In genomic region chr3:158679547-158680000, GRCh38 we compare ENCODE assay signal across 1 cellular context.
TF ChIP-seq lines count a peak whose summit lies in the region.

No MANE protein-coding gene starts in this region.

TF ChIP-seq in K562, 482 proteins besides CTCF, POLR2A, EP300 and RAD21 (continued from another document and continues in another):
- TF ChIP-seq SIN3A (IDR thresholded peaks at IDR 0.05; ENCODE audit: borderline replicate concordance in 2 of 2, control insufficient read depth in 1 of 2, low read depth in 2 of 2, low read length in 2 of 2) (no peak), ZBTB9 (CRISPR knock-in tag; IDR thresholded peaks at IDR 0.05) (no peak), PURB (CRISPR knock-in tag; IDR thresholded peaks at IDR 0.05; ENCODE audit: low read depth) (no peak), KLF10 (CRISPR knock-in tag; IDR thresholded peaks at IDR 0.05) (no peak), NCOA4 (IDR thresholded peaks at IDR 0.05; ENCODE audit: partially characterized antibody) (no peak), RCOR1 (IDR thresholded peaks at IDR 0.05; ENCODE audit: borderline replicate concordance in 1 of 2, low read depth in 2 of 2, low read length in 2 of 2) (peak in 1 of 2 experiments; percentile 78; a peak in 1 of 4 replicates), KAT2B (IDR thresholded peaks at IDR 0.05; ENCODE audit: low read depth, low read length) (no peak), TRIM28 (IDR thresholded peaks at IDR 0.05) (no peak), NFYB (IDR thresholded peaks at IDR 0.05; ENCODE audit: extremely low read depth, insufficient read length) (no peak), ZNF324 (CRISPR knock-in tag; IDR thresholded peaks at IDR 0.05) (no peak), SNRNP70 (optimal IDR thresholded peaks at IDR 0.05; ENCODE audit: low read depth, low read length) (no peak), PHTF2 (CRISPR knock-in tag; IDR thresholded peaks at IDR 0.05) (no peak), ZNF764 (CRISPR knock-in tag; IDR thresholded peaks at IDR 0.05; ENCODE audit: low read depth) (no peak), ZNF347 (CRISPR knock-in tag; IDR thresholded peaks at IDR 0.05; ENCODE audit: low read depth) (no peak), ZNF512 (tag; IDR thresholded peaks at IDR 0.05) (no peak), SETDB1 (IDR thresholded peaks at IDR 0.05; ENCODE audit: low read length) (no peak), FOSL1 (tag; conservative IDR thresholded peaks at IDR 0.05) (peak; percentile 92), KHSRP (IDR thresholded peaks at IDR 0.05) (no peak), RBM17 (IDR thresholded peaks at IDR 0.05; ENCODE audit: borderline replicate concordance, low read depth, low read length) (no peak), GABPB1 (CRISPR knock-in tag; IDR thresholded peaks at IDR 0.05) (no peak), TSC22D4 (tag; IDR thresholded peaks at IDR 0.05) (no peak), ETS2 (tag; IDR thresholded peaks at IDR 0.05; ENCODE audit: borderline replicate concordance, poor library complexity, severe bottlenecking) (no peak), SMARCA5 (IDR thresholded peaks at IDR 0.05) (no peak), C11orf30 (IDR thresholded peaks at IDR 0.05; ENCODE audit: low read depth) (peak; percentile 99), POU5F1 (IDR thresholded peaks at IDR 0.05; ENCODE audit: borderline replicate concordance, low read depth, low read length, partially characterized antibody) (no peak), GTF2E2 (tag; IDR thresholded peaks at IDR 0.05) (no peak), RBBP5 (IDR thresholded peaks at IDR 0.05; ENCODE audit: borderline replicate concordance, insufficient read depth, low read length, poor library complexity, severe bottlenecking) (no peak), NFRKB (IDR thresholded peaks at IDR 0.05; ENCODE audit: low read depth) (0 out of 2 replicates have a peak, but pooled peaks have one; percentile 43), ZNF174 (CRISPR knock-in tag; IDR thresholded peaks at IDR 0.05) (no peak), BRF2 (IDR thresholded peaks at IDR 0.05; ENCODE audit: borderline replicate concordance, insufficient read depth, insufficient read length) (no peak), MITF (IDR thresholded peaks at IDR 0.05) (no peak), ZNF143 (CRISPR knock-in tag; IDR thresholded peaks at IDR 0.05) (no peak), LARP7 (IDR thresholded peaks at IDR 0.05) (no peak), ZNF12 (CRISPR knock-in tag; IDR thresholded peaks at IDR 0.05) (no peak)
- TF ChIP-seq, protein P1, sequence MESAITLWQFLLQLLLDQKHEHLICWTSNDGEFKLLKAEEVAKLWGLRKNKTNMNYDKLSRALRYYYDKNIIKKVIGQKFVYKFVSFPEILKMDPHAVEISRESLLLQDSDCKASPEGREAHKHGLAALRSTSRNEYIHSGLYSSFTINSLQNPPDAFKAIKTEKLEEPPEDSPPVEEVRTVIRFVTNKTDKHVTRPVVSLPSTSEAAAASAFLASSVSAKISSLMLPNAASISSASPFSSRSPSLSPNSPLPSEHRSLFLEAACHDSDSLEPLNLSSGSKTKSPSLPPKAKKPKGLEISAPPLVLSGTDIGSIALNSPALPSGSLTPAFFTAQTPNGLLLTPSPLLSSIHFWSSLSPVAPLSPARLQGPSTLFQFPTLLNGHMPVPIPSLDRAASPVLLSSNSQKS (CRISPR knock-in tag; IDR thresholded peaks at IDR 0.05) = no peak
- TF ChIP-seq, protein P2, sequence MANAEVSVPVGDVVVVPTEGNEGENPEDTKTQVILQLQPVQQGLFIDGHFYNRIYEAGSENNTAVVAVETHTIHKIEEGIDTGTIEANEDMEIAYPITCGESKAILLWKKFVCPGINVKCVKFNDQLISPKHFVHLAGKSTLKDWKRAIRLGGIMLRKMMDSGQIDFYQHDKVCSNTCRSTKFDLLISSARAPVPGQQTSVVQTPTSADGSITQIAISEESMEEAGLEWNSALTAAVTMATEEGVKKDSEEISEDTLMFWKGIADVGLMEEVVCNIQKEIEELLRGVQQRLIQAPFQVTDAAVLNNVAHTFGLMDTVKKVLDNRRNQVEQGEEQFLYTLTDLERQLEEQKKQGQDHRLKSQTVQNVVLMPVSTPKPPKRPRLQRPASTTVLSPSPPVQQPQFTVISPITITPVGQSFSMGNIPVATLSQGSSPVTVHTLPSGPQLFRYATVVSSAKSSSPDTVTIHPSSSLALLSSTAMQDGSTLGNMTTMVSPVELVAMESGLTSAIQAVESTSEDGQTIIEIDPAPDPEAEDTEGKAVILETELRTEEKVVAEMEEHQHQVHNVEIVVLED (CRISPR knock-in tag; IDR thresholded peaks at IDR 0.05) = no peak
- TF ChIP-seq, protein P3, sequence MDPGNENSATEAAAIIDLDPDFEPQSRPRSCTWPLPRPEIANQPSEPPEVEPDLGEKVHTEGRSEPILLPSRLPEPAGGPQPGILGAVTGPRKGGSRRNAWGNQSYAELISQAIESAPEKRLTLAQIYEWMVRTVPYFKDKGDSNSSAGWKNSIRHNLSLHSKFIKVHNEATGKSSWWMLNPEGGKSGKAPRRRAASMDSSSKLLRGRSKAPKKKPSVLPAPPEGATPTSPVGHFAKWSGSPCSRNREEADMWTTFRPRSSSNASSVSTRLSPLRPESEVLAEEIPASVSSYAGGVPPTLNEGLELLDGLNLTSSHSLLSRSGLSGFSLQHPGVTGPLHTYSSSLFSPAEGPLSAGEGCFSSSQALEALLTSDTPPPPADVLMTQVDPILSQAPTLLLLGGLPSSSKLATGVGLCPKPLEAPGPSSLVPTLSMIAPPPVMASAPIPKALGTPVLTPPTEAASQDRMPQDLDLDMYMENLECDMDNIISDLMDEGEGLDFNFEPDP (CRISPR knock-in tag; IDR thresholded peaks at IDR 0.05) = no peak
- TF ChIP-seq, protein P4, sequence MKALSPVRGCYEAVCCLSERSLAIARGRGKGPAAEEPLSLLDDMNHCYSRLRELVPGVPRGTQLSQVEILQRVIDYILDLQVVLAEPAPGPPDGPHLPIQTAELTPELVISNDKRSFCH (CRISPR knock-in tag; IDR thresholded peaks at IDR 0.05) = no peak
- TF ChIP-seq, protein P4 (tag; IDR thresholded peaks at IDR 0.05) = no peak
- TF ChIP-seq, protein P5, sequence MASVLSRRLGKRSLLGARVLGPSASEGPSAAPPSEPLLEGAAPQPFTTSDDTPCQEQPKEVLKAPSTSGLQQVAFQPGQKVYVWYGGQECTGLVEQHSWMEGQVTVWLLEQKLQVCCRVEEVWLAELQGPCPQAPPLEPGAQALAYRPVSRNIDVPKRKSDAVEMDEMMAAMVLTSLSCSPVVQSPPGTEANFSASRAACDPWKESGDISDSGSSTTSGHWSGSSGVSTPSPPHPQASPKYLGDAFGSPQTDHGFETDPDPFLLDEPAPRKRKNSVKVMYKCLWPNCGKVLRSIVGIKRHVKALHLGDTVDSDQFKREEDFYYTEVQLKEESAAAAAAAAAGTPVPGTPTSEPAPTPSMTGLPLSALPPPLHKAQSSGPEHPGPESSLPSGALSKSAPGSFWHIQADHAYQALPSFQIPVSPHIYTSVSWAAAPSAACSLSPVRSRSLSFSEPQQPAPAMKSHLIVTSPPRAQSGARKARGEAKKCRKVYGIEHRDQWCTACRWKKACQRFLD (CRISPR knock-in tag; IDR thresholded peaks at IDR 0.05) = no peak
- TF ChIP-seq, protein P6, sequence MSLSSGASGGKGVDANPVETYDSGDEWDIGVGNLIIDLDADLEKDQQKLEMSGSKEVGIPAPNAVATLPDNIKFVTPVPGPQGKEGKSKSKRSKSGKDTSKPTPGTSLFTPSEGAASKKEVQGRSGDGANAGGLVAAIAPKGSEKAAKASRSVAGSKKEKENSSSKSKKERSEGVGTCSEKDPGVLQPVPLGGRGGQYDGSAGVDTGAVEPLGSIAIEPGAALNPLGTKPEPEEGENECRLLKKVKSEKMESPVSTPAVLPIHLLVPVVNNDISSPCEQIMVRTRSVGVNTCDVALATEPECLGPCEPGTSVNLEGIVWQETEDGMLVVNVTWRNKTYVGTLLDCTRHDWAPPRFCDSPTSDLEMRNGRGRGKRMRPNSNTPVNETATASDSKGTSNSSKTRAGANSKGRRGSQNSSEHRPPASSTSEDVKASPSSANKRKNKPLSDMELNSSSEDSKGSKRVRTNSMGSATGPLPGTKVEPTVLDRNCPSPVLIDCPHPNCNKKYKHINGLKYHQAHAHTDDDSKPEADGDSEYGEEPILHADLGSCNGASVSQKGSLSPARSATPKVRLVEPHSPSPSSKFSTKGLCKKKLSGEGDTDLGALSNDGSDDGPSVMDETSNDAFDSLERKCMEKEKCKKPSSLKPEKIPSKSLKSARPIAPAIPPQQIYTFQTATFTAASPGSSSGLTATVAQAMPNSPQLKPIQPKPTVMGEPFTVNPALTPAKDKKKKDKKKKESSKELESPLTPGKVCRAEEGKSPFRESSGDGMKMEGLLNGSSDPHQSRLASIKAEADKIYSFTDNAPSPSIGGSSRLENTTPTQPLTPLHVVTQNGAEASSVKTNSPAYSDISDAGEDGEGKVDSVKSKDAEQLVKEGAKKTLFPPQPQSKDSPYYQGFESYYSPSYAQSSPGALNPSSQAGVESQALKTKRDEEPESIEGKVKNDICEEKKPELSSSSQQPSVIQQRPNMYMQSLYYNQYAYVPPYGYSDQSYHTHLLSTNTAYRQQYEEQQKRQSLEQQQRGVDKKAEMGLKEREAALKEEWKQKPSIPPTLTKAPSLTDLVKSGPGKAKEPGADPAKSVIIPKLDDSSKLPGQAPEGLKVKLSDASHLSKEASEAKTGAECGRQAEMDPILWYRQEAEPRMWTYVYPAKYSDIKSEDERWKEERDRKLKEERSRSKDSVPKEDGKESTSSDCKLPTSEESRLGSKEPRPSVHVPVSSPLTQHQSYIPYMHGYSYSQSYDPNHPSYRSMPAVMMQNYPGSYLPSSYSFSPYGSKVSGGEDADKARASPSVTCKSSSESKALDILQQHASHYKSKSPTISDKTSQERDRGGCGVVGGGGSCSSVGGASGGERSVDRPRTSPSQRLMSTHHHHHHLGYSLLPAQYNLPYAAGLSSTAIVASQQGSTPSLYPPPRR (CRISPR knock-in tag; IDR thresholded peaks at IDR 0.05; ENCODE audit: borderline replicate concordance) = no peak
- TF ChIP-seq, protein P7, sequence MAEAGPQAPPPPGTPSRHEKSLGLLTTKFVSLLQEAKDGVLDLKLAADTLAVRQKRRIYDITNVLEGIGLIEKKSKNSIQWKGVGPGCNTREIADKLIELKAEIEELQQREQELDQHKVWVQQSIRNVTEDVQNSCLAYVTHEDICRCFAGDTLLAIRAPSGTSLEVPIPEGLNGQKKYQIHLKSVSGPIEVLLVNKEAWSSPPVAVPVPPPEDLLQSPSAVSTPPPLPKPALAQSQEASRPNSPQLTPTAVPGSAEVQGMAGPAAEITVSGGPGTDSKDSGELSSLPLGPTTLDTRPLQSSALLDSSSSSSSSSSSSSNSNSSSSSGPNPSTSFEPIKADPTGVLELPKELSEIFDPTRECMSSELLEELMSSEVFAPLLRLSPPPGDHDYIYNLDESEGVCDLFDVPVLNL (CRISPR knock-in tag; IDR thresholded peaks at IDR 0.05; ENCODE audit: low read depth) = no peak
